In genomic region chr3:54951405-54951804, GRCh38 we compare ENCODE assay signal across 9 cellular contexts. TPM values are rescaled to one million over a fixed set of nuclear protein-coding genes. Genes with fewer than 3 reads are reported as not detected.
DNase-seq lines count a peak whose midpoint lies in the region; ATAC-seq, FAIRE-seq and TF ChIP-seq lines count a peak whose summit lies in the region.
"Had no signal": no experiment of that assay in that cellular context is flagged by ENCODE, and none has a peak within 500 bp of the region (broad histone marks: within the 10 kb centered on the region; RNA-seq: fewer than 3 reads in every experiment).

No MANE protein-coding gene starts in this region.

- H3K27ac ChIP-seq in C4-2B (no peak overlapping the region), body of pancreas (no peak overlapping the region), kidney (ENCODE audit: low read depth in 2 of 2, low read length in 2 of 2) (no peak overlapping the region), tibial artery (no peak overlapping the region)

- H3K9me3 ChIP-seq in body of pancreas = no peaks in the 10 kb centered on the region
- H3K9me3 ChIP-seq in kidney (ENCODE audit: control insufficient read depth in 1 of 2, low read length in 2 of 2) = no peaks in the 10 kb centered on the region
- H3K9me3 ChIP-seq in tibial artery = no peaks in the 10 kb centered on the region

- H3K4me3 ChIP-seq in body of pancreas (no peak overlapping the region), kidney (ENCODE audit: low read length in 2 of 2) (no peak overlapping the region), tibial artery (no peak overlapping the region)

- no peaks in the 10 kb centered on the region for H3K4me1 ChIP-seq in body of pancreas
- H3K4me1 ChIP-seq in kidney (ENCODE audit: control insufficient read depth in 1 of 2, insufficient read depth in 1 of 2, low read depth in 1 of 2, low read length in 2 of 2) = no peaks in the 10 kb centered on the region
- peaks cover 0 to 7% (median 3%) of the 10 kb centered on the region in 4 donors for H3K4me1 ChIP-seq in tibial artery

- no peak for FAIRE-seq in kidney (lab: Jason Lieb, UNC)

- WGBS in body of pancreas, 2 donors = 37 to 44% methylated on average over 8 of the region's 8 CpGs

- TF ChIP-seq POLR2A in body of pancreas (IDR thresholded peaks at IDR 0.05) = no peak

- peak; percentile 39 for DNase-seq in LoVo (ENCODE audit: low spot score)
- DNase-seq in body of pancreas = peak; percentile 37 to 68 (median 64)
- peak; percentile 83 for DNase-seq in kidney
- DNase-seq in tibial artery = peak; percentile 74 to 76
- DNase-seq in OCI-M2 (lab: John Stamatoyannopoulos, UW; ENCODE audit: unreplicated experiment) = no peak

- TF ChIP-seq CTCF in C4-2B (conservative IDR thresholded peaks at IDR 0.05) = peak; percentile 50
- peak in 4 of 7 experiments; percentile 11 to 48 (median 40) for TF ChIP-seq CTCF in body of pancreas (IDR thresholded peaks at IDR 0.05)
- peak; percentile 37 for TF ChIP-seq CTCF in kidney (IDR thresholded peaks at IDR 0.05; ENCODE audit: borderline replicate concordance, extremely low read depth, insufficient read depth)
- peak; percentile 38 to 43 for TF ChIP-seq CTCF in tibial artery (IDR thresholded peaks at IDR 0.05)

- intact Hi-C loops in body of pancreas (cut with DNase I) = no loop called here
- intact Hi-C loops in kidney (cut with DNase I) = no loop called here
- intact Hi-C loops in tibial artery (cut with DNase I; ENCODE audit: low total_unique reads) = no loop called here

- H3K36me3 ChIP-seq in body of pancreas (replicated peaks in 1 of 2; ENCODE audit: insufficient read depth in 1 of 2, low read depth in 2 of 2) = no peaks in the 10 kb centered on the region
- no peaks in the 10 kb centered on the region for H3K36me3 ChIP-seq in kidney (ENCODE audit: control insufficient read depth in 1 of 2, insufficient read depth in 2 of 2, low read length in 2 of 2)
- no peaks in the 10 kb centered on the region for H3K36me3 ChIP-seq in tibial artery

- no peak overlapping the region for H3K9ac ChIP-seq in kidney (ENCODE audit: low read length in 2 of 2)

- peak; percentile 33 for ATAC-seq in body of pancreas
- ATAC-seq in GM18519 (IDR thresholded peaks at IDR 0.05; ENCODE audit: low FRiP score, unreplicated experiment) = no peak
- ATAC-seq in HG02759 (IDR thresholded peaks at IDR 0.05; ENCODE audit: unreplicated experiment) = no peak
- ATAC-seq: HCT116 had no signal

- H3K27me3 ChIP-seq in body of pancreas (no peaks in the 10 kb centered on the region), tibial artery (no peaks in the 10 kb centered on the region)

RNA-seq across cellular contexts. Expression of gene LRTM1, which starts 23.5 kb away (rescaled TPM):
- total RNA-seq in body of pancreas = not detected
- total RNA-seq in kidney = not detected
- polyA plus RNA-seq in kidney (ENCODE audit: insufficient read depth, low read depth, low replicate concordance) = not detected
